Comparison of ENCODE assay signal across 8 cellular contexts in the genomic region with DNA sequence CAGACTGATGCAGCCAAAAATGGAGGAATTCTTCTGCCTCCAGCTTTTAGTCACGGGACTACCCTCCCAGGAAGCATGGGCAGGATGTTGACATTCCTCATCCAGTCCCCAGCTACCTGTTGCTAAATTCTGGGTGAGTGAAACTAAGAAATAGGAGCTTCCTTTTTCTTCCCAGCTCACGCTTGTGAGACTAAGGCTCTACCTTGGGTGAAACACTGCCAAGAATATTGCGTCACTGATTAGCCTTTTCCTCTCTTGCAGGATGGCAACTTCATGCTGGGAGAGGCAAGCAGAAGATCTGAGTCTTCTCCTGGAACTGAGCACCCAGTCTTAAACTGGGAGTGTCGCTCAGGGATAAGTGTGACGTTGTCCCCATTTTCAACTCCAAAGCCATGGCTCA. TPM values are rescaled to one million over a fixed set of nuclear protein-coding genes. Genes with fewer than 3 reads are reported as not detected.
"Had no signal": no experiment of that assay in that cellular context is flagged by ENCODE, and none has a peak within 500 bp of the region (broad histone marks: within the 10 kb centered on the region; RNA-seq: fewer than 3 reads in every experiment).

No MANE protein-coding gene starts in this region.

RNA-seq across cellular contexts. Expression of gene RNU2-63P, which starts 59.7 kb away (rescaled TPM):
- total RNA-seq: esophagus muscularis mucosa, gastrocnemius medialis, lower leg skin, prostate gland, smooth muscle cell had no signal
- polyA plus RNA-seq: neural cell, pancreas, thymus had no signal
